9 cellular contexts compared by ENCODE assay signal in genomic region chr14:30906752-30907658, GRCh38. TPM values are rescaled to one million over a fixed set of nuclear protein-coding genes. Genes with fewer than 3 reads are reported as not detected.
DNase-seq lines count a peak whose midpoint lies in the region; ATAC-seq and TF ChIP-seq lines count a peak whose summit lies in the region.
"Had no signal": no experiment of that assay in that cellular context is flagged by ENCODE, and none has a peak within 500 bp of the region (broad histone marks: within the 10 kb centered on the region; RNA-seq: fewer than 3 reads in every experiment).

No MANE protein-coding gene starts in this region.

- ATAC-seq in foreskin keratinocyte: peak; percentile 74
- no peak for ATAC-seq in activated naive CD4-positive, alpha-beta T cell treated with anti-CD3 and anti-CD28 coated beads, Interleukin-2, amount 50 U/mL, for 72 hours
- ATAC-seq in HG02885 (IDR thresholded peaks at IDR 0.05; ENCODE audit: poor library complexity, unreplicated experiment): no peak

- H3K4me3 ChIP-seq in A673 (ENCODE audit: low read depth, low read length, poor library complexity, severe bottlenecking): no peak overlapping the region

- CTCF ChIA-PET in A673 (lab: Charles Lee): no interaction called here

- no peaks in the 10 kb centered on the region for H3K4me1 ChIP-seq in A673 (ENCODE audit: insufficient read depth, low read length, poor library complexity, severe bottlenecking)
- peaks cover 15% of the 10 kb centered on the region for H3K4me1 ChIP-seq in foreskin keratinocyte

- H3K36me3 Mint-ChIP-seq in activated naive CD4-positive, alpha-beta T cell treated with anti-CD3 and anti-CD28 coated beads, Interleukin-2, amount 50 U/mL, for 72 hours: no peaks in the 10 kb centered on the region

- H3K9me3 ChIP-seq in A673 (ENCODE audit: low read depth, low read length, poor library complexity, severe bottlenecking): no peaks in the 10 kb centered on the region

- H3K27ac ChIP-seq in A673 (ENCODE audit: low read depth, low read length, poor library complexity, severe bottlenecking) (no peak overlapping the region), foreskin keratinocyte (no peak overlapping the region)

- no peaks in the 10 kb centered on the region for H3K9me3 Mint-ChIP-seq in activated naive CD4-positive, alpha-beta T cell treated with anti-CD3 and anti-CD28 coated beads, Interleukin-2, amount 50 U/mL, for 72 hours
- H3K9me3 Mint-ChIP-seq: dendritic cell treated with granulocyte-macrophage colony-stimulating factor and Interleukin-4, amounts not matched to agents 40 ng/mL and 50 ng/mL, for 4 days had no signal

- DNase-seq in A673 (ENCODE audit: low spot score): peak; percentile 40
- DNase-seq in RKO (ENCODE audit: low spot score): peak; percentile 57
- DNase-seq in foreskin keratinocyte: peak; percentile 38 to 69
- no peak for DNase-seq in SKM-1 (lab: John Stamatoyannopoulos, UW; ENCODE audit: unreplicated experiment)
- DNase-seq in activated naive CD4-positive, alpha-beta T cell treated with anti-CD3 and anti-CD28 coated beads, Interleukin-2, amount 50 U/mL, for 72 hours (ENCODE audit: low spot score in 2 of 2): no peak
- no peak for DNase-seq in NCI-H2107 (lab: John Stamatoyannopoulos, UW)

- POLR2A ChIA-PET in A673 (lab: Charles Lee; ENCODE audit: low non-redundant PET): no interaction called here

- TF ChIP-seq CTCF in A673 (conservative IDR thresholded peaks at IDR 0.05; ENCODE audit: low read depth, low read length) (peak; percentile 61), GM12872 (IDR thresholded peaks at IDR 0.05; ENCODE audit: insufficient read depth, low read depth, low read length) (peak; percentile 26; the same call in 1 of the 3 replicates), foreskin keratinocyte (conservative IDR thresholded peaks at IDR 0.05) (peak; percentile 45)

- intact Hi-C loops in A673 (cut with micrococcal nuclease; ENCODE audit: unreplicated experiment): loop anchor here (1.0 kb wide), 1 partner anchor 251 kb away; no protein-coding TSS in a partner anchor

- no TSS peak for BruUV-seq in A673 (replicated peaks; lab: Mats Ljungman, UMichigan)

- H3K27ac Mint-ChIP-seq in activated naive CD4-positive, alpha-beta T cell treated with anti-CD3 and anti-CD28 coated beads, Interleukin-2, amount 50 U/mL, for 72 hours: no peak overlapping the region
- H3K27ac Mint-ChIP-seq: dendritic cell treated with granulocyte-macrophage colony-stimulating factor and Interleukin-4, amounts not matched to agents 40 ng/mL and 50 ng/mL, for 4 days had no signal

- peaks cover 47% of the 10 kb centered on the region for H3K36me3 ChIP-seq in A673 (ENCODE audit: insufficient read depth, low read length, poor library complexity, severe bottlenecking)

- H3K27me3 ChIP-seq in A673 (replicated peaks; ENCODE audit: insufficient read depth, low read depth, low read length, poor library complexity): no peaks in the 10 kb centered on the region
- no peaks in the 10 kb centered on the region for H3K27me3 ChIP-seq in foreskin keratinocyte

RNA-seq across cellular contexts. Expression of gene COCH, which starts 32.6 kb away (rescaled TPM):
- total RNA-seq in A673 (2021) (70.8 and 87.6 TPM in 2 replicates), foreskin keratinocyte (0.04 TPM in 1 of 2 replicates, not detected in the other)
- 0.02 and 0.09 TPM in 2 replicates for polyA plus RNA-seq in foreskin keratinocyte
- total RNA-seq in activated naive CD4-positive, alpha-beta T cell treated with anti-CD3 and anti-CD28 coated beads, Interleukin-2, amount 50 U/mL, for 72 hours: 1 to 10 TPM in 1 of 2 donors, under 1 TPM in 1; 0.57 to 1.4 TPM

Comparison
In these comparisons a context has a peak if more than half of its experiments do, and no peak if none do; other contexts are left out.
1. DNase-seq: peak in A673 (single experiment), RKO (single experiment) and foreskin keratinocyte (2 of 2); none in SKM-1 (single experiment), activated naive CD4-positive, alpha-beta T cell treated with anti-CD3 and anti-CD28 coated beads, Interleukin-2, amount 50 U/mL, for 72 hours (0 of 2) and NCI-H2107 (single experiment).
2. RNA of gene COCH, which starts 32.6 kb away (total RNA-seq): 70.8 to 87.6 TPM in A673; 0.57 to 1.4 TPM in activated naive CD4-positive, alpha-beta T cell treated with anti-CD3 and anti-CD28 coated beads, Interleukin-2, amount 50 U/mL, for 72 hours and 0.04 TPM in foreskin keratinocyte; every median in the first group is over 10 times any median in the second.
3. Peak in every context shown above with its lines, with median percentiles within 50 percentile points of each other: CTCF ChIP-seq.